ENCODE assay signal across 8 cellular contexts in genomic region chr14:105301103-105301914, GRCh38. TPM values are rescaled to one million over a fixed set of nuclear protein-coding genes. Genes with fewer than 3 reads are reported as not detected.
DNase-seq lines count a peak whose midpoint lies in the region; ATAC-seq and TF ChIP-seq lines count a peak whose summit lies in the region.

No MANE protein-coding gene starts in this region.

- H3K9ac ChIP-seq in IMR-90 (ENCODE audit: low read depth, low read length): peak overlapping the region; percentile 95

- H3K4me3 ChIP-seq in IMR-90 (ENCODE audit: insufficient read depth, low read depth, low read length) (peak overlapping the region; percentile 96), mucosa of descending colon (peak overlapping the region; percentile 68)

- no peak for TF ChIP-seq RAD21 in IMR-90 (IDR thresholded peaks at IDR 0.05; ENCODE audit: low read length)

- H4K91ac ChIP-seq in IMR-90 (ENCODE audit: insufficient read depth, low read depth, low read length): peak overlapping the region; percentile 97

- intact Hi-C loops in IMR-90 (cut with micrococcal nuclease) (no loop called here), mucosa of descending colon (cut with DNase I, micrococcal nuclease) (no loop called here)

- H2BK20ac ChIP-seq in IMR-90 (ENCODE audit: low read depth, low read length): 0 out of 2 replicates have a peak overlapping the region, but pooled peaks have one; percentile 60

- H3K9me1 ChIP-seq in IMR-90 (ENCODE audit: insufficient read depth, low read length): peaks cover 8% of the 10 kb centered on the region; the same call in 1 of the 2 replicates

- WGBS in IMR-90 (ENCODE audit: extremely low coverage in 2 of 2, insufficient read length in 1 of 2), 2 experiments: 3% methylated on average over 27 of the region's 65 CpGs; no CpG with 5 or more reads in 1 of the 2 experiments

- peak overlapping the region; percentile 96 for H2BK5ac ChIP-seq in IMR-90 (ENCODE audit: low read depth, low read length, poor library complexity, severe bottlenecking)

- CTCF ChIA-PET in IMR-90 (lab: Yijun Ruan, JAX): no interaction called here

- H2AK9ac ChIP-seq in IMR-90 (replicated peaks; ENCODE audit: low read depth, low read length, poor library complexity): peak overlapping the region; percentile 99

- POLR2A ChIA-PET in IMR-90 (lab: Charles Lee; ENCODE audit: unreplicated experiment): interaction anchor here (1.1 to 1.5 kb wide), 2 partner anchors 9 to 13 kb away, joined by 5 to 7 read pairs; partner anchors contain the start of gene PACS2

- ATAC-seq in GM21528 (IDR thresholded peaks at IDR 0.05; ENCODE audit: low FRiP score, unreplicated experiment) (peak; percentile 64), IMR-90 (ENCODE audit: low read depth) (peak; percentile 92), mucosa of descending colon (peak; percentile 93)

- peak overlapping the region; percentile 99 for H3K27ac ChIP-seq in IMR-90 (ENCODE audit: insufficient read depth, low read length)
- peak overlapping the region; percentile 88 for H3K27ac ChIP-seq in epithelial cell of prostate

- BruUV-seq in IMR-90 (replicated peaks; lab: Mats Ljungman, UMichigan): no TSS peak

- H3K36me3 ChIP-seq in IMR-90 (ENCODE audit: control insufficient read depth, insufficient read depth, low read length) (no peaks in the 10 kb centered on the region), mucosa of descending colon (ENCODE audit: low read depth) (no peaks in the 10 kb centered on the region)

- in situ Hi-C loops in IMR-90 (cut with MboI; ENCODE audit: low sequenced_read_pairs): no loop called here

- peaks cover 9 to 31% of the 10 kb centered on the region in 2 experiments for H3K79me1 ChIP-seq in IMR-90 (ENCODE audit: low read depth in 1 of 2, low read length in 2 of 2)

- peak overlapping the region; percentile 99; the same call in 2 of the 3 replicates for H2BK15ac ChIP-seq in IMR-90 (ENCODE audit: low read depth, low read length)

- no peaks in the 10 kb centered on the region for H3K27me3 ChIP-seq in IMR-90 (ENCODE audit: control insufficient read depth, insufficient read depth, low read length)

- DNase-seq in DMS 273 treated with DMSO at 0.1 percent for 48 hours (lab: John Stamatoyannopoulos, UW) (peak; percentile 84), IMR-90 (peak; percentile 90), OCI-M1 (lab: John Stamatoyannopoulos, UW) (peak; percentile 94), activated T-cell treated with anti-CD3 and anti-CD28 coated beads for 48 hours (ENCODE audit: low read depth) (peak; percentile 100), epithelial cell of prostate (ENCODE audit: low read depth, low spot score) (peak; percentile 52), mucosa of descending colon (peak; percentile 99 to 100 (median 100))
- peak; percentile 100 for DNase-seq in stimulated activated CD8-positive, alpha-beta memory T cell treated with anti-CD3 and anti-CD28 coated beads, Interleukin-2, amount 100 ng/mL, for 48 hours (ENCODE audit: low read depth in 2 of 2)

- H4K20me1 ChIP-seq in IMR-90 (ENCODE audit: insufficient read depth, low read length): peaks cover 6% of the 10 kb centered on the region

- peak overlapping the region; percentile 96 for H2BK120ac ChIP-seq in IMR-90 (ENCODE audit: low read depth, low read length)

- TF ChIP-seq CTCF in IMR-90 (conservative IDR thresholded peaks at IDR 0.05; ENCODE audit: low read depth, low read length): no peak
- no peak for TF ChIP-seq CTCF in mucosa of descending colon (IDR thresholded peaks at IDR 0.05)

- H4K5ac ChIP-seq in IMR-90 (ENCODE audit: low read depth, low read length): peak overlapping the region; percentile 96

- peak overlapping the region; percentile 98 to 99 for H4K8ac ChIP-seq in IMR-90 (ENCODE audit: low read depth in 2 of 2, low read length in 2 of 2)

- TF ChIP-seq POLR2A in IMR-90 (IDR thresholded peaks at IDR 0.05; ENCODE audit: low read depth, low read length): peak; percentile 70

- peak overlapping the region; percentile 91 for H3K18ac ChIP-seq in IMR-90 (ENCODE audit: low read depth, low read length)

- dilution Hi-C loops in IMR-90 (cut with HindIII; ENCODE audit: low sequenced_read_pairs, unreplicated experiment): no loop called here

- peak overlapping the region; percentile 93; the same call in 1 of the 2 replicates for H3K23ac ChIP-seq in IMR-90 (ENCODE audit: low read depth, low read length)

- peak overlapping the region; percentile 100 for H3K4ac ChIP-seq in IMR-90 (ENCODE audit: low read depth, low read length)

- H3K4me2 ChIP-seq in IMR-90 (ENCODE audit: low read depth, low read length): peak overlapping the region; percentile 90

- peaks cover 7% of the 10 kb centered on the region for H3K4me1 ChIP-seq in IMR-90 (ENCODE audit: control insufficient read depth, insufficient read depth, low read length)
- peaks cover 13% of the 10 kb centered on the region for H3K4me1 ChIP-seq in mucosa of descending colon (ENCODE audit: low read depth)

- H3K9me3 ChIP-seq in IMR-90 (ENCODE audit: control insufficient read depth, insufficient read depth, low read length) (no peaks in the 10 kb centered on the region), mucosa of descending colon (no peaks in the 10 kb centered on the region)

- H2AK5ac ChIP-seq in IMR-90 (ENCODE audit: low read depth, low read length): peak overlapping the region; percentile 96

- peak overlapping the region; percentile 60; the same call in 1 of the 2 replicates for H3K56ac ChIP-seq in IMR-90 (ENCODE audit: extremely low read depth, insufficient read depth, low read length)

- H2AFZ ChIP-seq in IMR-90 (replicated peaks; ENCODE audit: low read length, poor library complexity): peak overlapping the region; percentile 100

- peak overlapping the region; percentile 100 for H3K14ac ChIP-seq in IMR-90 (replicated peaks; ENCODE audit: low read depth, low read length)

TF ChIP-seq in IMR-90, 13 proteins besides CTCF, POLR2A, EP300 and RAD21:
- TF ChIP-seq RCOR1 (IDR thresholded peaks at IDR 0.05; ENCODE audit: insufficient replicate concordance, low read length): no peak
- TF ChIP-seq MAZ (IDR thresholded peaks at IDR 0.05; ENCODE audit: borderline replicate concordance, low read depth, low read length): peak; percentile 73

RNA-seq across cellular contexts. Expression of gene BRF1, which starts 0.5 kb away (rescaled TPM):
- total RNA-seq in IMR-90 (2012; rRNA removed): 12.4 and 13.3 TPM in 2 replicates
- 16.4 and 16.7 TPM in 2 replicates for polyA plus RNA-seq in IMR-90 (2012; rRNA removed)
- polyA plus RNA-seq in IMR-90 (2012; cell fraction: cytosol; rRNA removed): 13.5 and 19.0 TPM in 2 replicates
- polyA plus RNA-seq in IMR-90 (2012; cell fraction: nucleus; rRNA removed; ENCODE audit: low replicate concordance): 44.2 and 86.6 TPM in 2 replicates
- 10 to 100 TPM; 27.4 to 40.1 (median 34.2) TPM for total RNA-seq in mucosa of descending colon

RNA-seq across cellular contexts. Expression of gene PACS2, which starts 13.2 kb away (rescaled TPM):
- total RNA-seq in IMR-90 (2012; rRNA removed) (15.3 and 15.6 TPM in 2 replicates), mucosa of descending colon (10 to 100 TPM; 71.7 to 84.3 (median 78.9) TPM)
- polyA plus RNA-seq in IMR-90 (2012; rRNA removed): 32.2 and 35.1 TPM in 2 replicates
- 21.8 and 38.1 TPM in 2 replicates for polyA plus RNA-seq in IMR-90 (2012; cell fraction: cytosol; rRNA removed)
- 145 and 229 TPM in 2 replicates for polyA plus RNA-seq in IMR-90 (2012; cell fraction: nucleus; rRNA removed; ENCODE audit: low replicate concordance)

RNA-seq across cellular contexts. Expression of gene BTBD6, which starts 53.0 kb away (rescaled TPM):
- total RNA-seq in IMR-90 (2012; rRNA removed): 31.4 and 43.9 TPM in 2 replicates
- 33.9 and 37.4 TPM in 2 replicates for polyA plus RNA-seq in IMR-90 (2012; rRNA removed)
- 41.8 and 43.5 TPM in 2 replicates for polyA plus RNA-seq in IMR-90 (2012; cell fraction: cytosol; rRNA removed)
- 99.5 and 153 TPM in 2 replicates for polyA plus RNA-seq in IMR-90 (2012; cell fraction: nucleus; rRNA removed; ENCODE audit: low replicate concordance)
- 10 to 100 TPM; 45.7 to 55.8 (median 46.7) TPM for total RNA-seq in mucosa of descending colon

Comparison
In these comparisons a context has a peak if more than half of its experiments do, and no peak if none do; other contexts are left out.
1. Peak in every context shown above with its lines: DNase-seq, ATAC-seq, H3K4me3 ChIP-seq and H3K27ac ChIP-seq.